Comparison of ENCODE assay signal across 15 cellular contexts in the genomic region with DNA sequence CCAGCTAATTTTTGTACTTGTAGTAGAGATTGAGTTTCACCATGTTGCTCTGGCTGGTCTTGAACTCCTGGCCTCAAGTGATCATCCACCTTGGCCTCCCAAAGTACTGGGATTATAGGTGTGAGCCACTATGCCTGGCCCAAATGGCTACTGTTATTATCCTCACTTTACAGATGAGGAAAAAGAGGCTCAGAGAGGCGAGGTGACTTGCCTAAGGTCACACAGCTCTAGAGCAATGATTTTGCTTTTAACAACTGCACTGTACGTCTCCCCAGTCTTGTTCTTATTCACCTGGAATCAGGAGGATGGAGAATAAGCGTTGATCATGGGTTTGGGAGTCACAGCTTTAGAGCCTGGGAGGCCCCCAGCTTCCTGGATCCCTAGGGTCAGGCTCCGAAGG.
DNase-seq lines count a peak whose midpoint lies in the region; ATAC-seq and TF ChIP-seq lines count a peak whose summit lies in the region.
"Had no signal": no experiment of that assay in that cellular context is flagged by ENCODE, and none has a peak within 500 bp of the region (broad histone marks: within the 10 kb centered on the region; RNA-seq: fewer than 3 reads in every experiment).

No MANE protein-coding gene starts in this region.

- H3F3A ChIP-seq in PC-3 (ENCODE audit: low read length, unreplicated experiment) = peaks cover 4% of the 10 kb centered on the region

- H3K4me1 ChIP-seq in PC-3 (ENCODE audit: insufficient read depth, low read length) (peaks cover 45% of the 10 kb centered on the region), mammary epithelial cell (ENCODE audit: insufficient read depth, low read length) (peaks cover 63% of the 10 kb centered on the region), trophoblast cell (ENCODE audit: control insufficient read depth in 1 of 2, insufficient read depth in 2 of 2, low read length in 2 of 2) (peaks cover 27% of the 10 kb centered on the region in 2 experiments)

- H3K79me1 ChIP-seq in trophoblast cell (ENCODE audit: low read length) = peaks cover 22% of the 10 kb centered on the region

- H3K23ac ChIP-seq in trophoblast cell (ENCODE audit: low read length) = no peak overlapping the region

- peak overlapping the region; percentile 67 for H2BK12ac ChIP-seq in trophoblast cell (ENCODE audit: low read length)

- intact Hi-C loops in PC-3 (cut with micrococcal nuclease) (loop anchor here (2.0 kb wide), 1 partner anchor 28 kb away; no protein-coding TSS in a partner anchor), mammary epithelial cell (cut with micrococcal nuclease) (loop anchor here (2.0 kb wide), 2 partner anchors 50 to 70 kb away; a partner anchor contains a TSS)

- H3K9me3 ChIP-seq in PC-3 (ENCODE audit: low read length) = 0 out of 2 replicates have a peak, but pooled peaks cover 7% of the 10 kb centered on the region
- peaks cover 5% of the 10 kb centered on the region for H3K9me3 ChIP-seq in mammary epithelial cell (replicated peaks; ENCODE audit: insufficient read depth, low read length)
- peaks cover 5% of the 10 kb centered on the region for H3K9me3 ChIP-seq in trophoblast cell (ENCODE audit: insufficient read depth, low read depth, low read length)

- no peaks in the 10 kb centered on the region for H3K27me3 ChIP-seq in PC-3 (ENCODE audit: low read length)
- H3K27me3 ChIP-seq in mammary epithelial cell (ENCODE audit: insufficient read depth, low read length) = no peaks in the 10 kb centered on the region
- no peaks in the 10 kb centered on the region for H3K27me3 ChIP-seq in trophoblast cell (ENCODE audit: insufficient read depth, low read length)

- H3K18ac ChIP-seq in trophoblast cell (ENCODE audit: low read length) = no peak overlapping the region

- BruUV-seq in PC-3 (replicated peaks; lab: Mats Ljungman, UMichigan) = no TSS peak
- BruUV-seq in mammary epithelial cell (replicated peaks; lab: Mats Ljungman, UMichigan) = no TSS peak

- no peak for ATAC-seq in PC-3
- no peak for ATAC-seq in GM18520 (IDR thresholded peaks at IDR 0.05; ENCODE audit: unreplicated experiment)
- ATAC-seq in HG03097 (IDR thresholded peaks at IDR 0.05; ENCODE audit: low FRiP score, unreplicated experiment) = no peak
- no peak for ATAC-seq in HG03457 (IDR thresholded peaks at IDR 0.05; ENCODE audit: unreplicated experiment)
- ATAC-seq: Panc1 had no signal

- H2AFZ ChIP-seq in PC-3 (ENCODE audit: low read length) = no peak overlapping the region
- H2AFZ ChIP-seq in mammary epithelial cell (ENCODE audit: low read depth, low read length) = no peak overlapping the region
- H2AFZ ChIP-seq in trophoblast cell (ENCODE audit: insufficient read depth, low read length, poor library complexity) = no peak overlapping the region

- 47% methylated on average over 3 of the region's 4 CpGs for WGBS in mammary epithelial cell (ENCODE audit: low coverage, missing lambda C conversion rate)
- no CpG with 5 or more reads among the region's 4 CpGs for WGBS in trophoblast cell (ENCODE audit: extremely low coverage, insufficient coverage, insufficient read length)

- no peak overlapping the region for H4K12ac ChIP-seq in trophoblast cell (ENCODE audit: low read depth, low read length)

- dilution Hi-C loops in mammary epithelial cell (cut with HindIII; ENCODE audit: low sequenced_read_pairs) = no loop called here

- no peaks in the 10 kb centered on the region for H4K20me1 ChIP-seq in PC-3 (ENCODE audit: low read length)
- H4K20me1 ChIP-seq in mammary epithelial cell (ENCODE audit: insufficient read depth, low read length) = no peaks in the 10 kb centered on the region

- POLR2A ChIA-PET in PC-3 (lab: Charles Lee; ENCODE audit: unreplicated experiment) = no interaction called here

- no peak for TF ChIP-seq CTCF in PC-3 (conservative IDR thresholded peaks at IDR 0.05; ENCODE audit: low read depth, low read length)
- no peak for TF ChIP-seq CTCF in mammary epithelial cell (conservative IDR thresholded peaks at IDR 0.05 in 1 of 2, IDR thresholded peaks at IDR 0.05 in 1 of 2; ENCODE audit: extremely low read depth in 1 of 2, insufficient read depth in 1 of 2, low read depth in 1 of 2, low read length in 2 of 2)

- peak overlapping the region; percentile 27 for H3K14ac ChIP-seq in trophoblast cell (ENCODE audit: low read length)

- no peak overlapping the region for H3K4me3 ChIP-seq in PC-3 (ENCODE audit: low read length)
- H3K4me3 ChIP-seq in mammary epithelial cell (replicated peaks in 1 of 3; ENCODE audit: insufficient read depth in 1 of 3, low read depth in 2 of 3, low read length in 3 of 3) = no peak overlapping the region
- H3K4me3 ChIP-seq in trophoblast cell (ENCODE audit: low read depth, low read length) = no peak overlapping the region

- H3K36me3 ChIP-seq in PC-3 (ENCODE audit: low read depth, low read length) = no peaks in the 10 kb centered on the region
- H3K36me3 ChIP-seq in mammary epithelial cell (ENCODE audit: insufficient read depth, low read length) = no peaks in the 10 kb centered on the region
- no peaks in the 10 kb centered on the region for H3K36me3 ChIP-seq in trophoblast cell (ENCODE audit: control insufficient read depth in 1 of 2, insufficient read depth in 2 of 2, low read length in 2 of 2)

- H3K9me2 ChIP-seq in PC-3 (replicated peaks; ENCODE audit: low read length) = no peaks in the 10 kb centered on the region

- H2AK5ac ChIP-seq in trophoblast cell (ENCODE audit: low read length) = no peak overlapping the region

- DNase-seq in PC-3 (no peak), mammary epithelial cell (no peak), trophoblast cell (no peak)
- DNase-seq in activated CD4-positive, alpha-beta T cell treated with anti-CD3 and anti-CD28 coated beads for 48 hours = no peak
- DNase-seq: DMS79, KBM-7, NCI-H1048, NCI-H1694, NCI-H774, SHP77 had no signal

- H4K91ac ChIP-seq in trophoblast cell (ENCODE audit: low read depth, low read length) = peak overlapping the region; percentile 36

- in situ Hi-C loops in mammary epithelial cell (cut with MboI; ENCODE audit: low sequenced_read_pairs in 2 of 2) = no loop called here

- no peak overlapping the region for H3K4ac ChIP-seq in trophoblast cell (ENCODE audit: low read depth, low read length)

- H3K79me2 ChIP-seq in PC-3 (ENCODE audit: low read length) (no peaks in the 10 kb centered on the region), mammary epithelial cell (ENCODE audit: insufficient read depth, low read length) (no peaks in the 10 kb centered on the region), trophoblast cell (ENCODE audit: control insufficient read depth, insufficient read depth, low read length, poor library complexity) (no peaks in the 10 kb centered on the region)

- no peak overlapping the region; the same call in 1 of the 2 replicates for H3K9ac ChIP-seq in PC-3 (ENCODE audit: low read length)
- H3K9ac ChIP-seq in mammary epithelial cell (ENCODE audit: insufficient read depth, low read length) = no peak overlapping the region
- no peak overlapping the region for H3K9ac ChIP-seq in trophoblast cell (ENCODE audit: low read length)

- H3K4me2 ChIP-seq in PC-3 (ENCODE audit: low read length) (peak overlapping the region; percentile 38), mammary epithelial cell (ENCODE audit: insufficient read depth, low read depth, low read length) (no peak overlapping the region), trophoblast cell (ENCODE audit: low read length) (no peak overlapping the region)

- CTCF ChIA-PET in PC-3 (lab: Charles Lee) (no interaction called here), mammary epithelial cell (lab: Charles Lee; ENCODE audit: low non-redundant PET) (no interaction called here)

- peak overlapping the region; percentile 6 for H4K8ac ChIP-seq in trophoblast cell (ENCODE audit: low read depth, low read length)

- peak overlapping the region; percentile 33 for H2BK120ac ChIP-seq in trophoblast cell (ENCODE audit: insufficient read depth, low read length, poor library complexity)

- H2BK5ac ChIP-seq in trophoblast cell (ENCODE audit: low read depth, low read length, poor library complexity) = peak overlapping the region; percentile 29

- H3K27ac ChIP-seq in PC-3 (ENCODE audit: low read length) (peak overlapping the region; percentile 56), mammary epithelial cell (ENCODE audit: insufficient read depth, low read depth, low read length) (peak overlapping the region; percentile 37), trophoblast cell (ENCODE audit: low read depth, low read length) (no peak overlapping the region)
- H3K27ac ChIP-seq: C4-2B had no signal
